In genomic region chr4:53571936-53572580, GRCh38 we compare ENCODE assay signal across 25 cellular contexts. TPM values are rescaled to one million over a fixed set of nuclear protein-coding genes. Genes with fewer than 3 reads are reported as not detected.
"Had no signal": no experiment of that assay in that cellular context is flagged by ENCODE, and none has a peak within 500 bp of the region (broad histone marks: within the 10 kb centered on the region; RNA-seq: fewer than 3 reads in every experiment).

No MANE protein-coding gene starts in this region.

- H3K4me3 ChIP-seq: MG63, PC-9, Peyer's patch had no signal

- H3K27ac ChIP-seq: PC-9, Peyer's patch had no signal

- H3K9ac ChIP-seq: SK-N-SH had no signal

- H3K9me3 ChIP-seq: Peyer's patch, SK-N-SH had no signal

- H3K4me2 ChIP-seq: PC-9, SK-N-SH had no signal

- H3K36me3 ChIP-seq: MG63 had no signal

- ATAC-seq: T-cell had no signal

- DNase-seq: Karpas-422, KG1, MG63, NCI-H1092, NCI-H1105 treated with DMSO at 0.1 percent for 48 hours, NCI-H1417 treated with DMSO at 0.1 percent for 48 hours, NCI-H146, NCI-H1694 treated with DMSO at 0.1 percent for 48 hours, NCI-H1930, NCI-H2081 treated with DMSO at 0.1 percent for 48 hours, NCI-H2171, NCI-H226, NCI-H446, NCI-H510A, NCI-H524 treated with DMSO at 0.1 percent for 48 hours, NCI-H82, PC-9, Peyer's patch, Right ventricle myocardium superior, RPMI8226, SIG-M5, SK-N-SH, SW 1271, T-cell had no signal

- H2AFZ ChIP-seq: PC-9 had no signal

- H3K27me3 ChIP-seq: MG63, Peyer's patch had no signal

RNA-seq across cellular contexts. Expression of gene LNX1, which starts 19.2 kb away (rescaled TPM):
- total RNA-seq: OCI-LY7 had no signal
